30 cellular contexts compared by ENCODE assay signal in genomic region chr1:171702598-171702997, GRCh38. TPM values are rescaled to one million over a fixed set of nuclear protein-coding genes. Genes with fewer than 3 reads are reported as not detected.
"Had no signal": no experiment of that assay in that cellular context is flagged by ENCODE, and none has a peak within 500 bp of the region (broad histone marks: within the 10 kb centered on the region; RNA-seq: fewer than 3 reads in every experiment).

No MANE protein-coding gene starts in this region.

- DNase-seq: natural killer cell; occipital lobe; ovary; posterior cingulate gyrus; psoas muscle; right cardiac atrium; right lobe of liver; sigmoid colon; small intestine; stimulated activated CD4-positive, alpha-beta T cell treated with anti-CD3 and anti-CD28 coated beads, Interleukin-15, amount 100 ng/mL, for 24 hours; stimulated activated CD4-positive, alpha-beta T cell treated with anti-CD3 and anti-CD28 coated beads, Interleukin-2, amount 100 ng/mL, for 24 hours; stimulated activated CD4-positive, alpha-beta T cell treated with anti-CD3 and anti-CD28 coated beads, Interleukin-2, amount 100 ng/mL, for 48 hours; stimulated activated CD4-positive, alpha-beta T cell treated with anti-CD3 and anti-CD28 coated beads, Interleukin-4, amount 100 ng/mL, for 24 hours; stimulated activated naive B cell treated with anti-CD40 and anti-IgM and Interleukin-4, amounts not matched to agents 10 μg/mL and 1 μg/mL and 100 μg/mL, for 72 hours; stimulated activated naive CD4-positive, alpha-beta T cell treated with Interleukin-2 at 50 U/mL for 16 hours; stomach; thyroid gland; trophoblast cell; upper lobe of left lung had no signal

- H3K36me3 ChIP-seq: neural progenitor cell, ovary, thoracic aorta, thyroid gland had no signal

- H3K9me3 ChIP-seq: ovary, psoas muscle, right lobe of liver, sigmoid colon, stomach, thoracic aorta, thyroid gland, tibial nerve, upper lobe of left lung, vagina had no signal

- H3K27ac Mint-ChIP-seq: natural killer cell; nephron; neural progenitor cell; progenitor cell of endocrine pancreas; stimulated activated effector memory CD8-positive, alpha-beta T cell treated with anti-CD3 and anti-CD28 coated beads, Interleukin-12 subunit alpha, Interleukin-12 subunit beta, amount 100 ng/mL, for 72 hours; stimulated activated naive B cell treated with anti-CD40 and anti-IgM and Interleukin-4, amounts not matched to agents 10 μg/mL and 1 μg/mL and 100 μg/mL, for 72 hours; stimulated activated naive CD8-positive, alpha-beta T cell treated with anti-CD3 and anti-CD28 coated beads, Interleukin-15, Interleukin-2, amounts not matched to agents 100 ng/mL and 50 ng/mL, for 24 hours had no signal

- H3K4me2 ChIP-seq: neural progenitor cell had no signal

- ATAC-seq: natural killer cell; psoas muscle; right cardiac atrium; right lobe of liver; stimulated activated effector memory CD8-positive, alpha-beta T cell treated with anti-CD3 and anti-CD28 coated beads, Interleukin-12 subunit alpha, Interleukin-12 subunit beta, amount 100 ng/mL, for 72 hours; stimulated activated naive B cell treated with anti-CD40 and anti-IgM and Interleukin-4, amounts not matched to agents 10 μg/mL and 1 μg/mL and 100 μg/mL, for 72 hours had no signal

- H3K9me3 Mint-ChIP-seq: natural killer cell; nephron; neural progenitor cell; stimulated activated effector memory CD8-positive, alpha-beta T cell treated with anti-CD3 and anti-CD28 coated beads, Interleukin-12 subunit alpha, Interleukin-12 subunit beta, amount 100 ng/mL, for 72 hours; stimulated activated naive B cell treated with anti-CD40 and anti-IgM and Interleukin-4, amounts not matched to agents 10 μg/mL and 1 μg/mL and 100 μg/mL, for 72 hours; stimulated activated naive CD8-positive, alpha-beta T cell treated with anti-CD3 and anti-CD28 coated beads, Interleukin-15, Interleukin-2, amounts not matched to agents 100 ng/mL and 50 ng/mL, for 24 hours had no signal

- H3K27me3 Mint-ChIP-seq: progenitor cell of endocrine pancreas; stimulated activated naive B cell treated with anti-CD40 and anti-IgM and Interleukin-4, amounts not matched to agents 10 μg/mL and 1 μg/mL and 100 μg/mL, for 72 hours; stimulated activated naive CD8-positive, alpha-beta T cell treated with anti-CD3 and anti-CD28 coated beads, Interleukin-15, Interleukin-2, amounts not matched to agents 100 ng/mL and 50 ng/mL, for 24 hours had no signal

- H3K27ac ChIP-seq: neural progenitor cell, ovary, parathyroid adenoma, psoas muscle, right lobe of liver, sigmoid colon, stomach, thoracic aorta, thyroid gland, tibial nerve, upper lobe of left lung, vagina had no signal

- H3K4me3 ChIP-seq: neural progenitor cell, ovary, psoas muscle, right lobe of liver, sigmoid colon, stomach, thoracic aorta, thyroid gland, tibial nerve, upper lobe of left lung, vagina had no signal

- H3K4me1 Mint-ChIP-seq: natural killer cell; nephron; stimulated activated effector memory CD8-positive, alpha-beta T cell treated with anti-CD3 and anti-CD28 coated beads, Interleukin-12 subunit alpha, Interleukin-12 subunit beta, amount 100 ng/mL, for 72 hours; stimulated activated naive B cell treated with anti-CD40 and anti-IgM and Interleukin-4, amounts not matched to agents 10 μg/mL and 1 μg/mL and 100 μg/mL, for 72 hours had no signal

- H2AFZ ChIP-seq: neural progenitor cell, parathyroid adenoma had no signal

- H3K27me3 ChIP-seq: neural progenitor cell, ovary, right lobe of liver, sigmoid colon, stomach, thyroid gland, tibial nerve, upper lobe of left lung, vagina had no signal

- H3K36me3 Mint-ChIP-seq: neural progenitor cell had no signal

- H3K9ac ChIP-seq: neural progenitor cell, parathyroid adenoma had no signal

- H3K4me3 Mint-ChIP-seq: natural killer cell; nephron; neural progenitor cell; stimulated activated effector memory CD8-positive, alpha-beta T cell treated with anti-CD3 and anti-CD28 coated beads, Interleukin-12 subunit alpha, Interleukin-12 subunit beta, amount 100 ng/mL, for 72 hours; stimulated activated naive B cell treated with anti-CD40 and anti-IgM and Interleukin-4, amounts not matched to agents 10 μg/mL and 1 μg/mL and 100 μg/mL, for 72 hours; stimulated activated naive CD8-positive, alpha-beta T cell treated with anti-CD3 and anti-CD28 coated beads, Interleukin-15, Interleukin-2, amounts not matched to agents 100 ng/mL and 50 ng/mL, for 24 hours had no signal

- H3K79me2 ChIP-seq: parathyroid adenoma had no signal

- H3K4me1 ChIP-seq: parathyroid adenoma, psoas muscle, right lobe of liver, stomach, upper lobe of left lung, vagina had no signal

RNA-seq across cellular contexts. Expression of gene MYOC, which starts 50.1 kb away (rescaled TPM):
- total RNA-seq: natural killer cell, occipital lobe, osteoblast, progenitor cell of endocrine pancreas, right lobe of liver had no signal
- polyA plus RNA-seq: neural cell had no signal
